1 cellular context compared by ENCODE assay signal in the genomic region with DNA sequence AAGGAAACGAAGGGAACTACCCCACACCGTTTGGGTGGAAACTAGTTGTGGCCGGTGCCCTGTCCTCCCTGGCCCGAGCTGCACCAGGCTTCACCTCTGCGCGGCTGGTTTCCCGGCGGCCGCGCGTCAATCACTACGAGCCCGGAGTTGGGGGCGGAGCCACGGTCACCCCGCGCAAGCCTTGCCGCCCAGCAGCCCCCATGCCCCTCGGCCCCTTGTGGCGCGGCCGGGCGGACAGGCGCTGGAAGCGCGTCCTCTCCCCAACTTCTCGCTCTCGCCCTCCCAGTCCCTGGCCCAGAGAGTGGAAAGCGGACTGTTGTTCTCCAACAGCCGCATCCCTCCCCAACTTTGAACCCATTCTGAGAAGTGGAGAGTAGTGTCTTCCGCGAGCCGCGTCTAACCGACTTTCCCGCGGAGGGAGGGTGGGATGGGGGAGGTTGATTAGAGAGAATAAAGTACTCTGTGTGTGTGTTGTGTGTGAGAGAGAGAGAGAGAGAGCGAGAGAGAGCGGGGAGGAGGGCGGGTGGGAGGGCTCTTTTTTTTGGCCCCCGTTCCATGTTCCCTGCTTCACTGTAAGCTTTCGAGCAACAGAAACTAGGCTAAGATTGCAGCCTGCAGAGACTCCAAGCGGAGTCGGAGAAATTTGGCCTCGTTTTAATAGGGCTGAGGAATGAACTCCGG.
TF ChIP-seq lines count a peak whose summit lies in the region.

No MANE protein-coding gene starts in this region.

TF ChIP-seq in HepG2, 621 proteins besides CTCF, POLR2A, EP300 and RAD21 (continued from another document and continues in another):
- TF ChIP-seq, protein P1, sequence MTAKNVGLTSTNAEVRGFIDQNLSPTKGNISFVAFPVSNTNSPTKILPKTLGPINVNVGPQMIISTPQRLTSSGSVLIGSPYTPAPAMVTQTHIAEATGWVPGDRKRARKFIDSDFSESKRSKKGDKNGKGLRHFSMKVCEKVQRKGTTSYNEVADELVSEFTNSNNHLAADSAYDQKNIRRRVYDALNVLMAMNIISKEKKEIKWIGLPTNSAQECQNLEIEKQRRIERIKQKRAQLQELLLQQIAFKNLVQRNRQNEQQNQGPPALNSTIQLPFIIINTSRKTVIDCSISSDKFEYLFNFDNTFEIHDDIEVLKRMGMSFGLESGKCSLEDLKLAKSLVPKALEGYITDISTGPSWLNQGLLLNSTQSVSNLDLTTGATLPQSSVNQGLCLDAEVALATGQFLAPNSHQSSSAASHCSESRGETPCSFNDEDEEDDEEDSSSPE (CRISPR knock-in tag; IDR thresholded peaks at IDR 0.05), result peak; percentile 56; the same call in 1 of the 2 replicates
- TF ChIP-seq PITX1 (CRISPR knock-in tag; IDR thresholded peaks at IDR 0.05), result peak; percentile 28; the same call in 1 of the 2 replicates
- TF ChIP-seq KLF15 (CRISPR knock-in tag; IDR thresholded peaks at IDR 0.05; ENCODE audit: borderline replicate concordance), result no peak
- TF ChIP-seq TMF1 (CRISPR knock-in tag; IDR thresholded peaks at IDR 0.05; ENCODE audit: low read depth), result 0 out of 2 replicates have a peak, but pooled peaks have one; percentile 53
- peak; percentile 48 for TF ChIP-seq SP5 (CRISPR knock-in tag; IDR thresholded peaks at IDR 0.05; ENCODE audit: borderline replicate concordance, low read depth)
- TF ChIP-seq KDM2A (CRISPR knock-in tag; IDR thresholded peaks at IDR 0.05; ENCODE audit: borderline replicate concordance, low read depth), result peak; percentile 39; the same call in 1 of the 2 replicates
- TF ChIP-seq ATF7-NPFF (CRISPR knock-in tag; IDR thresholded peaks at IDR 0.05; ENCODE audit: low read depth), result no peak
- TF ChIP-seq, protein P2, sequence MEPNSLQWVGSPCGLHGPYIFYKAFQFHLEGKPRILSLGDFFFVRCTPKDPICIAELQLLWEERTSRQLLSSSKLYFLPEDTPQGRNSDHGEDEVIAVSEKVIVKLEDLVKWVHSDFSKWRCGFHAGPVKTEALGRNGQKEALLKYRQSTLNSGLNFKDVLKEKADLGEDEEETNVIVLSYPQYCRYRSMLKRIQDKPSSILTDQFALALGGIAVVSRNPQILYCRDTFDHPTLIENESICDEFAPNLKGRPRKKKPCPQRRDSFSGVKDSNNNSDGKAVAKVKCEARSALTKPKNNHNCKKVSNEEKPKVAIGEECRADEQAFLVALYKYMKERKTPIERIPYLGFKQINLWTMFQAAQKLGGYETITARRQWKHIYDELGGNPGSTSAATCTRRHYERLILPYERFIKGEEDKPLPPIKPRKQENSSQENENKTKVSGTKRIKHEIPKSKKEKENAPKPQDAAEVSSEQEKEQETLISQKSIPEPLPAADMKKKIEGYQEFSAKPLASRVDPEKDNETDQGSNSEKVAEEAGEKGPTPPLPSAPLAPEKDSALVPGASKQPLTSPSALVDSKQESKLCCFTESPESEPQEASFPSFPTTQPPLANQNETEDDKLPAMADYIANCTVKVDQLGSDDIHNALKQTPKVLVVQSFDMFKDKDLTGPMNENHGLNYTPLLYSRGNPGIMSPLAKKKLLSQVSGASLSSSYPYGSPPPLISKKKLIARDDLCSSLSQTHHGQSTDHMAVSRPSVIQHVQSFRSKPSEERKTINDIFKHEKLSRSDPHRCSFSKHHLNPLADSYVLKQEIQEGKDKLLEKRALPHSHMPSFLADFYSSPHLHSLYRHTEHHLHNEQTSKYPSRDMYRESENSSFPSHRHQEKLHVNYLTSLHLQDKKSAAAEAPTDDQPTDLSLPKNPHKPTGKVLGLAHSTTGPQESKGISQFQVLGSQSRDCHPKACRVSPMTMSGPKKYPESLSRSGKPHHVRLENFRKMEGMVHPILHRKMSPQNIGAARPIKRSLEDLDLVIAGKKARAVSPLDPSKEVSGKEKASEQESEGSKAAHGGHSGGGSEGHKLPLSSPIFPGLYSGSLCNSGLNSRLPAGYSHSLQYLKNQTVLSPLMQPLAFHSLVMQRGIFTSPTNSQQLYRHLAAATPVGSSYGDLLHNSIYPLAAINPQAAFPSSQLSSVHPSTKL (CRISPR knock-in tag; IDR thresholded peaks at IDR 0.05), result 0 out of 2 replicates have a peak, but pooled peaks have one; percentile 9
- TF ChIP-seq NFKBIZ (CRISPR knock-in tag; IDR thresholded peaks at IDR 0.05), result peak; percentile 19; the same call in 1 of the 2 replicates
- peak; percentile 32; the same call in 1 of the 2 replicates for TF ChIP-seq TBX2 (CRISPR knock-in tag; IDR thresholded peaks at IDR 0.05; ENCODE audit: borderline replicate concordance)
- TF ChIP-seq, protein P3, sequence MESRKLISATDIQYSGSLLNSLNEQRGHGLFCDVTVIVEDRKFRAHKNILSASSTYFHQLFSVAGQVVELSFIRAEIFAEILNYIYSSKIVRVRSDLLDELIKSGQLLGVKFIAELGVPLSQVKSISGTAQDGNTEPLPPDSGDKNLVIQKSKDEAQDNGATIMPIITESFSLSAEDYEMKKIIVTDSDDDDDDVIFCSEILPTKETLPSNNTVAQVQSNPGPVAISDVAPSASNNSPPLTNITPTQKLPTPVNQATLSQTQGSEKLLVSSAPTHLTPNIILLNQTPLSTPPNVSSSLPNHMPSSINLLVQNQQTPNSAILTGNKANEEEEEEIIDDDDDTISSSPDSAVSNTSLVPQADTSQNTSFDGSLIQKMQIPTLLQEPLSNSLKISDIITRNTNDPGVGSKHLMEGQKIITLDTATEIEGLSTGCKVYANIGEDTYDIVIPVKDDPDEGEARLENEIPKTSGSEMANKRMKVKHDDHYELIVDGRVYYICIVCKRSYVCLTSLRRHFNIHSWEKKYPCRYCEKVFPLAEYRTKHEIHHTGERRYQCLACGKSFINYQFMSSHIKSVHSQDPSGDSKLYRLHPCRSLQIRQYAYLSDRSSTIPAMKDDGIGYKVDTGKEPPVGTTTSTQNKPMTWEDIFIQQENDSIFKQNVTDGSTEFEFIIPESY (CRISPR knock-in tag; IDR thresholded peaks at IDR 0.05), result no peak
- no peak for TF ChIP-seq SMARCE1 (IDR thresholded peaks at IDR 0.05; ENCODE audit: borderline replicate concordance)
- TF ChIP-seq CCDC6 (CRISPR knock-in tag; IDR thresholded peaks at IDR 0.05), result peak; percentile 37; the same call in 1 of the 2 replicates
- TF ChIP-seq HMG20B (CRISPR knock-in tag; conservative IDR thresholded peaks at IDR 0.05), result no peak
- no peak; the same call in 1 of the 2 replicates for TF ChIP-seq ETV6 (CRISPR knock-in tag; conservative IDR thresholded peaks at IDR 0.05)
- TF ChIP-seq ZSCAN25 (CRISPR knock-in tag; IDR thresholded peaks at IDR 0.05), result peak; percentile 93
- 0 out of 2 replicates have a peak, but pooled peaks have one; percentile 57 for TF ChIP-seq ZNF879 (CRISPR knock-in tag; IDR thresholded peaks at IDR 0.05)
- TF ChIP-seq ZFY (CRISPR knock-in tag; IDR thresholded peaks at IDR 0.05), result peak; percentile 28
- TF ChIP-seq, protein P4, sequence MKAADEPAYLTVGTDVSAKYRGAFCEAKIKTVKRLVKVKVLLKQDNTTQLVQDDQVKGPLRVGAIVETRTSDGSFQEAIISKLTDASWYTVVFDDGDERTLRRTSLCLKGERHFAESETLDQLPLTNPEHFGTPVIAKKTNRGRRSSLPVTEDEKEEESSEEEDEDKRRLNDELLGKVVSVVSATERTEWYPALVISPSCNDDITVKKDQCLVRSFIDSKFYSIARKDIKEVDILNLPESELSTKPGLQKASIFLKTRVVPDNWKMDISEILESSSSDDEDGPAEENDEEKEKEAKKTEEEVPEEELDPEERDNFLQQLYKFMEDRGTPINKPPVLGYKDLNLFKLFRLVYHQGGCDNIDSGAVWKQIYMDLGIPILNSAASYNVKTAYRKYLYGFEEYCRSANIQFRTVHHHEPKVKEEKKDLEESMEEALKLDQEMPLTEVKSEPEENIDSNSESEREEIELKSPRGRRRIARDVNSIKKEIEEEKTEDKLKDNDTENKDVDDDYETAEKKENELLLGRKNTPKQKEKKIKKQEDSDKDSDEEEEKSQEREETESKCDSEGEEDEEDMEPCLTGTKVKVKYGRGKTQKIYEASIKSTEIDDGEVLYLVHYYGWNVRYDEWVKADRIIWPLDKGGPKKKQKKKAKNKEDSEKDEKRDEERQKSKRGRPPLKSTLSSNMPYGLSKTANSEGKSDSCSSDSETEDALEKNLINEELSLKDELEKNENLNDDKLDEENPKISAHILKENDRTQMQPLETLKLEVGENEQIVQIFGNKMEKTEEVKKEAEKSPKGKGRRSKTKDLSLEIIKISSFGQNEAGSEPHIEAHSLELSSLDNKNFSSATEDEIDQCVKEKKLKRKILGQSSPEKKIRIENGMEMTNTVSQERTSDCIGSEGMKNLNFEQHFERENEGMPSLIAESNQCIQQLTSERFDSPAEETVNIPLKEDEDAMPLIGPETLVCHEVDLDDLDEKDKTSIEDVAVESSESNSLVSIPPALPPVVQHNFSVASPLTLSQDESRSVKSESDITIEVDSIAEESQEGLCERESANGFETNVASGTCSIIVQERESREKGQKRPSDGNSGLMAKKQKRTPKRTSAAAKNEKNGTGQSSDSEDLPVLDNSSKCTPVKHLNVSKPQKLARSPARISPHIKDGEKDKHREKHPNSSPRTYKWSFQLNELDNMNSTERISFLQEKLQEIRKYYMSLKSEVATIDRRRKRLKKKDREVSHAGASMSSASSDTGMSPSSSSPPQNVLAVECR (CRISPR knock-in tag; IDR thresholded peaks at IDR 0.05; ENCODE audit: borderline replicate concordance), result 0 out of 2 replicates have a peak, but pooled peaks have one; percentile 31
- peak; percentile 62 for TF ChIP-seq MAZ (IDR thresholded peaks at IDR 0.05; ENCODE audit: borderline replicate concordance, low read depth, low read length)
- no peak; the same call in 1 of the 2 replicates for TF ChIP-seq MAZ (CRISPR knock-in tag; IDR thresholded peaks at IDR 0.05; ENCODE audit: low read depth)
- TF ChIP-seq AKAP8 (CRISPR knock-in tag; IDR thresholded peaks at IDR 0.05), result peak; percentile 38; the same call in 1 of the 2 replicates
- TF ChIP-seq SALL1 (CRISPR knock-in tag; IDR thresholded peaks at IDR 0.05), result peak; percentile 72
- TF ChIP-seq, protein P5, sequence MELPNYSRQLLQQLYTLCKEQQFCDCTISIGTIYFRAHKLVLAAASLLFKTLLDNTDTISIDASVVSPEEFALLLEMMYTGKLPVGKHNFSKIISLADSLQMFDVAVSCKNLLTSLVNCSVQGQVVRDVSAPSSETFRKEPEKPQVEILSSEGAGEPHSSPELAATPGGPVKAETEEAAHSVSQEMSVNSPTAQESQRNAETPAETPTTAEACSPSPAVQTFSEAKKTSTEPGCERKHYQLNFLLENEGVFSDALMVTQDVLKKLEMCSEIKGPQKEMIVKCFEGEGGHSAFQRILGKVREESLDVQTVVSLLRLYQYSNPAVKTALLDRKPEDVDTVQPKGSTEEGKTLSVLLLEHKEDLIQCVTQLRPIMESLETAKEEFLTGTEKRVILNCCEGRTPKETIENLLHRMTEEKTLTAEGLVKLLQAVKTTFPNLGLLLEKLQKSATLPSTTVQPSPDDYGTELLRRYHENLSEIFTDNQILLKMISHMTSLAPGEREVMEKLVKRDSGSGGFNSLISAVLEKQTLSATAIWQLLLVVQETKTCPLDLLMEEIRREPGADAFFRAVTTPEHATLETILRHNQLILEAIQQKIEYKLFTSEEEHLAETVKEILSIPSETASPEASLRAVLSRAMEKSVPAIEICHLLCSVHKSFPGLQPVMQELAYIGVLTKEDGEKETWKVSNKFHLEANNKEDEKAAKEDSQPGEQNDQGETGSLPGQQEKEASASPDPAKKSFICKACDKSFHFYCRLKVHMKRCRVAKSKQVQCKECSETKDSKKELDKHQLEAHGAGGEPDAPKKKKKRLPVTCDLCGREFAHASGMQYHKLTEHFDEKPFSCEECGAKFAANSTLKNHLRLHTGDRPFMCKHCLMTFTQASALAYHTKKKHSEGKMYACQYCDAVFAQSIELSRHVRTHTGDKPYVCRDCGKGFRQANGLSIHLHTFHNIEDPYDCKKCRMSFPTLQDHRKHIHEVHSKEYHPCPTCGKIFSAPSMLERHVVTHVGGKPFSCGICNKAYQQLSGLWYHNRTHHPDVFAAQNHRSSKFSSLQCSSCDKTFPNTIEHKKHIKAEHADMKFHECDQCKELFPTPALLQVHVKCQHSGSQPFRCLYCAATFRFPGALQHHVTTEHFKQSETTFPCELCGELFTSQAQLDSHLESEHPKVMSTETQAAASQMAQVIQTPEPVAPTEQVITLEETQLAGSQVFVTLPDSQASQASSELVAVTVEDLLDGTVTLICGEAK (IDR thresholded peaks at IDR 0.05), result no peak
- TF ChIP-seq, protein P5 (CRISPR knock-in tag; IDR thresholded peaks at IDR 0.05), result 0 out of 2 replicates have a peak, but pooled peaks have one; percentile 14
- no peak for TF ChIP-seq FLYWCH1 (CRISPR knock-in tag; IDR thresholded peaks at IDR 0.05)
- TF ChIP-seq, protein P6, sequence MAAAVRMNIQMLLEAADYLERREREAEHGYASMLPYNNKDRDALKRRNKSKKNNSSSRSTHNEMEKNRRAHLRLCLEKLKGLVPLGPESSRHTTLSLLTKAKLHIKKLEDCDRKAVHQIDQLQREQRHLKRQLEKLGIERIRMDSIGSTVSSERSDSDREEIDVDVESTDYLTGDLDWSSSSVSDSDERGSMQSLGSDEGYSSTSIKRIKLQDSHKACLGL (CRISPR knock-in tag; IDR thresholded peaks at IDR 0.05), result peak; percentile 28; the same call in 1 of the 2 replicates
- TF ChIP-seq, protein P7, sequence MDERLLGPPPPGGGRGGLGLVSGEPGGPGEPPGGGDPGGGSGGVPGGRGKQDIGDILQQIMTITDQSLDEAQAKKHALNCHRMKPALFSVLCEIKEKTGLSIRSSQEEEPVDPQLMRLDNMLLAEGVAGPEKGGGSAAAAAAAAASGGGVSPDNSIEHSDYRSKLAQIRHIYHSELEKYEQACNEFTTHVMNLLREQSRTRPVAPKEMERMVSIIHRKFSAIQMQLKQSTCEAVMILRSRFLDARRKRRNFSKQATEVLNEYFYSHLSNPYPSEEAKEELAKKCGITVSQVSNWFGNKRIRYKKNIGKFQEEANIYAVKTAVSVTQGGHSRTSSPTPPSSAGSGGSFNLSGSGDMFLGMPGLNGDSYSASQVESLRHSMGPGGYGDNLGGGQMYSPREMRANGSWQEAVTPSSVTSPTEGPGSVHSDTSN (CRISPR knock-in tag; IDR thresholded peaks at IDR 0.05), result peak; percentile 82
- peak; percentile 14 for TF ChIP-seq TEAD3 (CRISPR knock-in tag; optimal IDR thresholded peaks at IDR 0.05; ENCODE audit: borderline replicate concordance)
- TF ChIP-seq ZNF317 (CRISPR knock-in tag; IDR thresholded peaks at IDR 0.05), result no peak
